ENCODE assay signal across 27 cellular contexts in genomic region chr13:95386370-95386769, GRCh38.
"Had no signal": no experiment of that assay in that cellular context is flagged by ENCODE, and none has a peak within 500 bp of the region (broad histone marks: within the 10 kb centered on the region; RNA-seq: fewer than 3 reads in every experiment).

No MANE protein-coding gene starts in this region.

- H3K36me3 Mint-ChIP-seq: memory B cell, mesothelial cell of epicardium, naive B cell, neural progenitor cell, type B pancreatic cell had no signal

- H3K9ac ChIP-seq: neural progenitor cell, parathyroid adenoma had no signal

- H3K27me3 ChIP-seq: gastrocnemius medialis, neural progenitor cell, right lobe of liver, testis had no signal

- H3K9me3 Mint-ChIP-seq: nephron, type B pancreatic cell had no signal

- ATAC-seq: esophagus mucosa, gastrocnemius medialis, left ventricle myocardium superior, lower lobe of right lung, mucosa of descending colon, right lobe of liver had no signal

- H3K4me1 Mint-ChIP-seq: neural progenitor cell had no signal

- H3K4me2 ChIP-seq: neural progenitor cell, smooth muscle cell had no signal

- H2AFZ ChIP-seq: neural progenitor cell, parathyroid adenoma had no signal

- H3K27ac Mint-ChIP-seq: endodermal cell, memory B cell, mesothelial cell of epicardium, neural progenitor cell, progenitor cell of endocrine pancreas, type B pancreatic cell had no signal

- H3K4me3 ChIP-seq: gastrocnemius medialis, lower lobe of right lung, mucosa of descending colon, neural progenitor cell, right lobe of liver, smooth muscle cell, testis, tibial artery had no signal

- H3K4me3 Mint-ChIP-seq: endodermal cell, memory B cell, mesothelial cell of epicardium, nephron, neural progenitor cell, type B pancreatic cell had no signal

- H3K27ac ChIP-seq: epithelial cell of prostate, gastrocnemius medialis, lower lobe of right lung, neural progenitor cell, parathyroid adenoma, right lobe of liver, testis, tibial artery had no signal

- H3K79me2 ChIP-seq: parathyroid adenoma had no signal

- DNase-seq: effector CD8-positive, alpha-beta T cell; endodermal cell; gastrocnemius medialis; head of caudate nucleus; left ventricle myocardium superior; lower lobe of right lung; mucosa of descending colon; naive B cell; right lobe of liver; stimulated activated CD4-positive, alpha-beta T cell treated with anti-CD3 and anti-CD28 coated beads, Interleukin-12 subunit alpha, Interleukin-12 subunit beta, amount 100 ng/mL, for 4 hours; stimulated activated CD4-positive, alpha-beta T cell treated with anti-CD3 and anti-CD28 coated beads, Interleukin-1b, Interleukin-23, amount 100 ng/mL, for 48 hours; stimulated activated CD4-positive, alpha-beta T cell treated with anti-CD3 and anti-CD28 coated beads, Interleukin-4, amount 100 ng/mL, for 1 hour; stimulated activated CD8-positive, alpha-beta memory T cell treated with anti-CD3 and anti-CD28 coated beads, Interleukin-4, amount 100 ng/mL, for 48 hours; stimulated activated naive CD4-positive, alpha-beta T cell; substantia nigra; testis; tibial artery had no signal

- H3K4me1 ChIP-seq: gastrocnemius medialis, lower lobe of right lung, neural progenitor cell, right lobe of liver had no signal
